8 cellular contexts compared by ENCODE assay signal in genomic region chr6:148747145-148747492, GRCh38. TPM values are rescaled to one million over a fixed set of nuclear protein-coding genes. Genes with fewer than 3 reads are reported as not detected.
A peak's percentile ranks its signal among the peaks of the same experiment; 100 is the strongest.
DNase-seq lines count a peak whose midpoint lies in the region; ATAC-seq, FAIRE-seq and TF ChIP-seq lines count a peak whose summit lies in the region.

No MANE protein-coding gene starts in this region.

- H3K36me3 Mint-ChIP-seq in T-helper 17 cell (ENCODE audit: low read depth) = peaks cover 5% of the 10 kb centered on the region

- H3K4me3 Mint-ChIP-seq in T-helper 17 cell = peak overlapping the region; percentile 99

- H3K4me2 ChIP-seq in DOHH2 (ENCODE audit: low read length) = peak overlapping the region; percentile 79

- H4K20me1 ChIP-seq in DOHH2 (ENCODE audit: control insufficient read depth, insufficient read depth, low read depth, low read length) = no peaks in the 10 kb centered on the region

- H3K4me1 ChIP-seq in DOHH2 (ENCODE audit: control insufficient read depth, low read length) (peaks cover 11% of the 10 kb centered on the region), mononuclear cell (ENCODE audit: insufficient read depth, low read length) (peaks cover 26% of the 10 kb centered on the region)

- H3K36me3 ChIP-seq in DOHH2 (ENCODE audit: control insufficient read depth, low read length) = no peaks in the 10 kb centered on the region

- H3K9me2 ChIP-seq in DOHH2 (replicated peaks; ENCODE audit: control insufficient read depth, low read length) = no peaks in the 10 kb centered on the region

- H3K27me3 Mint-ChIP-seq in T-helper 17 cell = peaks cover 5% of the 10 kb centered on the region

- H3K27me3 ChIP-seq in DOHH2 (ENCODE audit: control insufficient read depth, low read length) = peaks cover 68% of the 10 kb centered on the region
- peaks cover 56% of the 10 kb centered on the region for H3K27me3 ChIP-seq in mononuclear cell (ENCODE audit: insufficient read depth, low read length)

- FAIRE-seq in urothelium cell line (lab: Jason Lieb, UNC) = no peak

- H3K4me3 ChIP-seq in DOHH2 (ENCODE audit: low read length) (peak overlapping the region; percentile 65), HFF-Myc (replicated peaks; ENCODE audit: low read depth, low read length) (peak overlapping the region; percentile 72), mononuclear cell (ENCODE audit: low read length) (peak overlapping the region; percentile 65)

- H3K27ac ChIP-seq in DOHH2 (ENCODE audit: low read depth, low read length) (no peak overlapping the region), epithelial cell of prostate (peak overlapping the region; percentile 61)

- H3K27ac Mint-ChIP-seq in T-helper 17 cell = peak overlapping the region; percentile 97

- H3K4me1 Mint-ChIP-seq in T-helper 17 cell = peaks cover 44% of the 10 kb centered on the region

- no peaks in the 10 kb centered on the region for H3K9me3 ChIP-seq in DOHH2 (ENCODE audit: control insufficient read depth, insufficient read depth, low read length)
- no peaks in the 10 kb centered on the region for H3K9me3 ChIP-seq in T-helper 17 cell (ENCODE audit: control insufficient read depth, low read length, poor library complexity, severe bottlenecking)
- H3K9me3 ChIP-seq in mononuclear cell (ENCODE audit: low read depth, low read length) = no peaks in the 10 kb centered on the region

- no peak for DNase-seq in HFF-Myc (ENCODE audit: extremely low read depth, low read depth)
- peak in 1 of 3 donors; percentile 17 for DNase-seq in T-helper 17 cell
- DNase-seq in epithelial cell of prostate (ENCODE audit: low read depth, low spot score) = no peak
- DNase-seq in urothelium cell line (ENCODE audit: low spot score) = peak; percentile 36
- no peak for DNase-seq in T-helper 9 cell

- TF ChIP-seq CTCF in DOHH2 (IDR thresholded peaks at IDR 0.05; ENCODE audit: low read depth, low read length, poor library complexity, severe bottlenecking) = no peak
- no peak for TF ChIP-seq CTCF in HFF-Myc (IDR thresholded peaks at IDR 0.05; ENCODE audit: low read depth, low read length, missing control alignments)

- ATAC-seq in T-helper 17 cell (peak; percentile 13), HG02840 (IDR thresholded peaks at IDR 0.05; ENCODE audit: low FRiP score, unreplicated experiment) (no peak)

- H3K79me2 ChIP-seq in DOHH2 (ENCODE audit: control insufficient read depth, low read length) = no peaks in the 10 kb centered on the region

- no peaks in the 10 kb centered on the region for H3F3A ChIP-seq in DOHH2 (ENCODE audit: control insufficient read depth, insufficient read depth)

RNA-seq across cellular contexts. Expression of gene UST, which starts 0.3 kb away (rescaled TPM):
- 1 to 10 TPM; 3.8 to 7.3 TPM for total RNA-seq in T-helper 17 cell
- total RNA-seq in mononuclear cell = 1.5 TPM
